1 cellular context compared by ENCODE assay signal in genomic region chr2:11753886-11754704, GRCh38.
TF ChIP-seq lines count a peak whose summit lies in the region.

No MANE protein-coding gene starts in this region.

TF ChIP-seq in K562, 482 proteins besides CTCF, POLR2A, EP300 and RAD21 (continued from another document):
- TF ChIP-seq ZBTB9 (CRISPR knock-in tag; IDR thresholded peaks at IDR 0.05) (peak; percentile 48; the same call in 1 of the 2 replicates), TRIM25 (IDR thresholded peaks at IDR 0.05; ENCODE audit: borderline replicate concordance) (no peak), E2F5 (CRISPR knock-in tag; IDR thresholded peaks at IDR 0.05) (no peak), TAF7 (tag; IDR thresholded peaks at IDR 0.05) (no peak), GATAD2A (IDR thresholded peaks at IDR 0.05) (no peak; the same call in 1 of the 2 replicates), TARDBP (IDR thresholded peaks at IDR 0.05) (no peak), ZC3H11A (IDR thresholded peaks at IDR 0.05; ENCODE audit: low read depth, low read length) (no peak), THRB (CRISPR knock-in tag; conservative IDR thresholded peaks at IDR 0.05) (no peak), RAD51 (IDR thresholded peaks at IDR 0.05; ENCODE audit: borderline replicate concordance, low read depth) (no peak), ZNF586 (CRISPR knock-in tag; conservative IDR thresholded peaks at IDR 0.05) (no peak), CBX1 (IDR thresholded peaks at IDR 0.05; ENCODE audit: low read depth) (no peak), SUPT5H (IDR thresholded peaks at IDR 0.05) (no peak), ZNF174 (CRISPR knock-in tag; IDR thresholded peaks at IDR 0.05) (no peak), ZMIZ1 (IDR thresholded peaks at IDR 0.05; ENCODE audit: low read depth in 2 of 2, low read length in 2 of 2) (no peak), LEF1 (IDR thresholded peaks at IDR 0.05) (no peak), CCAR2 (IDR thresholded peaks at IDR 0.05; ENCODE audit: low read depth, low read length) (no peak)
TF ChIP-seq in K562: peak in this region for 16.
